In the genomic region with DNA sequence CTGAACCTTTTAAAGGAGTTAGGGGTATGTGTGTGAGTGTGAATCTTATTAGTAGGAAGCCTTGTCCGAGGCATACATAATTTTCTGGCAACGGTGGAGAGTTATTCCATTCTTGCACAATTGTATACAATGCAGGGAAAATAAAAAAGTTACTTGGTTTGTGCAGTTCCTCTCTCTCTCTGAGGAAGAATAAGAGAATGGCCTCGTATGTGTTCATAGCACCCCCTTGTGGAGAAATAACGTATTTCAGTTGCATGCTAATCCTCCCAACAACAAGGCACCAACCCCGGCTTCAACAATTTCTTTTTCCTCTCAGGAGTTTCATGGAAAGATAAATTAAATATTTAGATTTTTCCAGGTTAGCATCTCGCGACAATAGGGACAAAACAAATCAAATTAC, we compare ENCODE assay signal across 9 cellular contexts. TPM values are rescaled to one million over a fixed set of nuclear protein-coding genes. Genes with fewer than 3 reads are reported as not detected.
DNase-seq lines count a peak whose midpoint lies in the region; ATAC-seq and TF ChIP-seq lines count a peak whose summit lies in the region.
"Had no signal": no experiment of that assay in that cellular context is flagged by ENCODE, and none has a peak within 500 bp of the region (broad histone marks: within the 10 kb centered on the region; RNA-seq: fewer than 3 reads in every experiment).

No MANE protein-coding gene starts in this region.

- H3K9me2 ChIP-seq in hepatocyte (replicated peaks; ENCODE audit: insufficient read depth) = no peaks in the 10 kb centered on the region

- no peak for TF ChIP-seq EP300 in Ishikawa (IDR thresholded peaks at IDR 0.05; ENCODE audit: borderline replicate concordance)

- no peaks in the 10 kb centered on the region for H3K36me3 ChIP-seq in WERI-Rb-1
- no peaks in the 10 kb centered on the region for H3K36me3 ChIP-seq in hepatocyte (replicated peaks; ENCODE audit: insufficient read depth, low read depth)

- peak; percentile 85 for ATAC-seq in GM19395 (IDR thresholded peaks at IDR 0.05; ENCODE audit: unreplicated experiment)
- no peak for ATAC-seq in GM18868 (IDR thresholded peaks at IDR 0.05; ENCODE audit: unreplicated experiment)
- ATAC-seq: CD8-positive, alpha-beta T cell had no signal

- no peaks in the 10 kb centered on the region for H3K9me3 ChIP-seq in WERI-Rb-1 (ENCODE audit: severe bottlenecking)
- H3K9me3 ChIP-seq in hepatocyte (ENCODE audit: low read depth) = no peaks in the 10 kb centered on the region

- DNase-seq in NCI-H2107 treated with DMSO at 0.1 percent for 48 hours (lab: John Stamatoyannopoulos, UW; ENCODE audit: unreplicated experiment) (peak; percentile 3), NCI-H2107 (lab: John Stamatoyannopoulos, UW) (no peak), WERI-Rb-1 (peak; percentile 25), hepatocyte (ENCODE audit: low spot score) (peak; percentile 72), smooth muscle cell of the brain vasculature (ENCODE audit: low read depth, low spot score) (peak; percentile 13)

- no peak overlapping the region for H3K4me3 ChIP-seq in WERI-Rb-1 (ENCODE audit: low read depth, low read length)
- no peak overlapping the region for H3K4me3 ChIP-seq in hepatocyte

- TF ChIP-seq CTCF in WERI-Rb-1 (IDR thresholded peaks at IDR 0.05; ENCODE audit: low read depth, low read length) = peak; percentile 61
- TF ChIP-seq CTCF in hepatocyte (IDR thresholded peaks at IDR 0.05; ENCODE audit: poor library complexity) = peak; percentile 62

- WGBS in hepatocyte (ENCODE audit: low lambda C conversion rate, missing lambda C conversion rate) = 20% methylated on average over 7 of the region's 7 CpGs

- H3K79me2 ChIP-seq in hepatocyte = no peaks in the 10 kb centered on the region

- H2AFZ ChIP-seq in hepatocyte = no peak overlapping the region

- no peak overlapping the region for H3K4me2 ChIP-seq in hepatocyte

- H4K20me1 ChIP-seq in hepatocyte (ENCODE audit: insufficient read depth, poor library complexity, severe bottlenecking) = no peaks in the 10 kb centered on the region

- H3K27me3 ChIP-seq in WERI-Rb-1 (ENCODE audit: insufficient read depth, low read depth, severe bottlenecking) (peaks cover 28% of the 10 kb centered on the region), hepatocyte (no peaks in the 10 kb centered on the region)

- no peak overlapping the region for H3K27ac ChIP-seq in WERI-Rb-1
- no peak overlapping the region for H3K27ac ChIP-seq in hepatocyte

- H3K4me1 ChIP-seq in hepatocyte (ENCODE audit: insufficient read depth) = no peaks in the 10 kb centered on the region

- TF ChIP-seq RAD21 in Ishikawa (IDR thresholded peaks at IDR 0.05; ENCODE audit: low read depth) = peak; percentile 60

TF ChIP-seq in Ishikawa, 13 proteins besides CTCF, POLR2A, EP300 and RAD21:
- TF ChIP-seq YY1 (IDR thresholded peaks at IDR 0.05; ENCODE audit: low read depth) (no peak), MAX (IDR thresholded peaks at IDR 0.05) (no peak), CEBPB (IDR thresholded peaks at IDR 0.05) (no peak), REST (IDR thresholded peaks at IDR 0.05; ENCODE audit: low read depth) (no peak), TEAD4 (IDR thresholded peaks at IDR 0.05) (no peak), FOXM1 (IDR thresholded peaks at IDR 0.05; ENCODE audit: borderline replicate concordance, low read depth) (no peak), ZBTB7A (IDR thresholded peaks at IDR 0.05; ENCODE audit: low read depth) (no peak), CREB1 (IDR thresholded peaks at IDR 0.05; ENCODE audit: low read depth) (no peak), TAF1 (IDR thresholded peaks at IDR 0.05; ENCODE audit: low read depth) (no peak), EGR1 (IDR thresholded peaks at IDR 0.05) (no peak), TCF12 (IDR thresholded peaks at IDR 0.05; ENCODE audit: low read depth) (no peak), NFIC (IDR thresholded peaks at IDR 0.05) (no peak)
- TF ChIP-seq, protein P1, sequence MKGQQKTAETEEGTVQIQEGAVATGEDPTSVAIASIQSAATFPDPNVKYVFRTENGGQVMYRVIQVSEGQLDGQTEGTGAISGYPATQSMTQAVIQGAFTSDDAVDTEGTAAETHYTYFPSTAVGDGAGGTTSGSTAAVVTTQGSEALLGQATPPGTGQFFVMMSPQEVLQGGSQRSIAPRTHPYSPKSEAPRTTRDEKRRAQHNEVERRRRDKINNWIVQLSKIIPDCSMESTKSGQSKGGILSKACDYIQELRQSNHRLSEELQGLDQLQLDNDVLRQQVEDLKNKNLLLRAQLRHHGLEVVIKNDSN (IDR thresholded peaks at IDR 0.05) = no peak
TF ChIP-seq in Ishikawa: peak in this region for 0.

RNA-seq across cellular contexts. Expression of gene FGF13, which starts 33.7 kb away (rescaled TPM):
- total RNA-seq in hepatocyte = 9.5 and 12.5 TPM in 2 replicates
- polyA plus RNA-seq in hepatocyte = 10.5 and 13.1 TPM in 2 replicates
- total RNA-seq: CD8-positive, alpha-beta T cell had no signal
